ENCODE assay signal across 1 cellular context in genomic region chr4:57039345-57039744, GRCh38.
TF ChIP-seq lines count a peak whose summit lies in the region.

No MANE protein-coding gene starts in this region.

TF ChIP-seq in IMR-90, 13 proteins besides CTCF, POLR2A, EP300 and RAD21:
- TF ChIP-seq CEBPB (IDR thresholded peaks at IDR 0.05; ENCODE audit: low read depth, low read length) (no peak), NFE2L2 (IDR thresholded peaks at IDR 0.05; ENCODE audit: low read depth, low read length) (no peak)
